21 cellular contexts compared by ENCODE assay signal in genomic region chr4:183244506-183244905, GRCh38.
"Had no signal": no experiment of that assay in that cellular context is flagged by ENCODE, and none has a peak within 500 bp of the region (broad histone marks: within the 10 kb centered on the region; RNA-seq: fewer than 3 reads in every experiment).

No MANE protein-coding gene starts in this region.

- H3K27ac Mint-ChIP-seq: stimulated activated naive B cell treated with anti-CD40 and anti-IgM and Interleukin-4, amounts not matched to agents 10 μg/mL and 1 μg/mL and 100 μg/mL, for 72 hours; stimulated activated naive CD8-positive, alpha-beta T cell treated with anti-CD3 and anti-CD28 coated beads, Interleukin-15, amount 100 ng/mL, for 72 hours had no signal

- H3K36me3 ChIP-seq: neutrophil had no signal

- DNase-seq: cerebellar nuclear complex; dermis blood vessel endothelial cell; erythroblast; foreskin melanocyte; heart left ventricle; hypothalamus; left ventricle myocardium inferior; mesenchymal stem cell; midbrain; psoas muscle; spleen; stimulated activated CD4-positive, alpha-beta T cell treated with anti-CD3 and anti-CD28 coated beads, Interleukin-15, amount 100 ng/mL, for 24 hours; stimulated activated CD4-positive, alpha-beta T cell treated with anti-CD3 and anti-CD28 coated beads, Interleukin-1b, Interleukin-23, amount 100 ng/mL, for 48 hours; stimulated activated CD4-positive, alpha-beta T cell treated with anti-CD3 and anti-CD28 coated beads, Interleukin-4, amount 100 ng/mL, for 4 hours; stimulated activated naive B cell treated with anti-CD40 and anti-IgM and Interleukin-4, amounts not matched to agents 10 μg/mL and 1 μg/mL and 100 μg/mL, for 72 hours; stimulated activated naive CD8-positive, alpha-beta T cell treated with anti-CD3 and anti-CD28 coated beads, Interleukin-15, amount 100 ng/mL, for 72 hours; testis had no signal

- ATAC-seq: heart left ventricle; psoas muscle; sciatic nerve; stimulated activated naive B cell treated with anti-CD40 and anti-IgM and Interleukin-4, amounts not matched to agents 10 μg/mL and 1 μg/mL and 100 μg/mL, for 72 hours; stimulated activated naive CD8-positive, alpha-beta T cell treated with anti-CD3 and anti-CD28 coated beads, Interleukin-15, amount 100 ng/mL, for 72 hours had no signal

- H3K27me3 ChIP-seq: heart left ventricle, neutrophil, spleen, testis, tibial nerve had no signal

- H3K9me3 Mint-ChIP-seq: stimulated activated naive B cell treated with anti-CD40 and anti-IgM and Interleukin-4, amounts not matched to agents 10 μg/mL and 1 μg/mL and 100 μg/mL, for 72 hours; stimulated activated naive CD8-positive, alpha-beta T cell treated with anti-CD3 and anti-CD28 coated beads, Interleukin-15, amount 100 ng/mL, for 72 hours had no signal

- H3K4me3 Mint-ChIP-seq: stimulated activated naive B cell treated with anti-CD40 and anti-IgM and Interleukin-4, amounts not matched to agents 10 μg/mL and 1 μg/mL and 100 μg/mL, for 72 hours; stimulated activated naive CD8-positive, alpha-beta T cell treated with anti-CD3 and anti-CD28 coated beads, Interleukin-15, amount 100 ng/mL, for 72 hours had no signal

- H3K4me3 ChIP-seq: heart left ventricle, left ventricle myocardium inferior, lung, psoas muscle, spleen, testis, tibial nerve had no signal

- H3K27ac ChIP-seq: heart left ventricle, left ventricle myocardium inferior, neutrophil, psoas muscle, spleen, testis, tibial nerve had no signal

- H3K36me3 Mint-ChIP-seq: stimulated activated naive B cell treated with anti-CD40 and anti-IgM and Interleukin-4, amounts not matched to agents 10 μg/mL and 1 μg/mL and 100 μg/mL, for 72 hours had no signal

- H3K27me3 Mint-ChIP-seq: stimulated activated naive CD8-positive, alpha-beta T cell treated with anti-CD3 and anti-CD28 coated beads, Interleukin-15, amount 100 ng/mL, for 72 hours had no signal

- H3K4me1 ChIP-seq: psoas muscle, spleen had no signal

- H3K4me1 Mint-ChIP-seq: stimulated activated naive CD8-positive, alpha-beta T cell treated with anti-CD3 and anti-CD28 coated beads, Interleukin-15, amount 100 ng/mL, for 72 hours had no signal

- H3K9me3 ChIP-seq: heart left ventricle, left ventricle myocardium inferior, neutrophil, psoas muscle, spleen, testis, tibial nerve had no signal
